Comparison of ENCODE assay signal across 22 cellular contexts in the genomic region with DNA sequence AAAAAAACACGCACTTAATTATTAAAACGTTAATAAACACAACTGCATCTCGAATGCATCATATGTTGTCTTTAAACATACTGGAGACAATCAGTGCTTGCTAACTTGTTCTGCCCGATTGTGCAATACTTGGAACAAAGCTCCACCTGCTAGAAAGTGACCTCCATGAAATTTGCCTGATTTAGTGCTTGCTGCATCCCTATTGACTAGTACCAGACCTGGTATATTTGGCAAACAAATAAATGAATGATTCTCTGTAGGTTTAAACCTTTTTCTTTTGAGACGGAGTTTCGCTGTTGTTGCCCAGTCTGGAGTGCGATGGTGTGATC. TPM values are rescaled to one million over a fixed set of nuclear protein-coding genes. Genes with fewer than 3 reads are reported as not detected.
A peak's percentile ranks its signal among the peaks of the same experiment; 100 is the strongest.
DNase-seq lines count a peak whose midpoint lies in the region; ATAC-seq, FAIRE-seq and TF ChIP-seq lines count a peak whose summit lies in the region.
"Had no signal": no experiment of that assay in that cellular context is flagged by ENCODE, and none has a peak within 500 bp of the region (broad histone marks: within the 10 kb centered on the region; RNA-seq: fewer than 3 reads in every experiment).

No MANE protein-coding gene starts in this region.

- no peaks in the 10 kb centered on the region for H3K27me3 Mint-ChIP-seq in naive thymus-derived CD8-positive, alpha-beta T cell
- H3K27me3 Mint-ChIP-seq: activated CD4-positive, alpha-beta T cell treated with anti-CD3 and anti-CD28 coated beads, Interleukin-2, amount 10 ng/mL, durations not matched to agents 24 days and 14 days; activated T-cell treated with anti-CD3 and anti-CD28 coated beads, Interleukin-2, amount 50 U/mL, for 24 hours; B cell; CD8-positive, alpha-beta memory T cell; natural killer cell treated with Interleukin-12 subunit alpha and Interleukin-12 subunit beta and Interleukin-15 and Interleukin-18, amount 100 ng/mL, for 72 hours had no signal

- H3K27ac Mint-ChIP-seq in naive thymus-derived CD8-positive, alpha-beta T cell = peak overlapping the region in 2 of 10 donors; percentile 19 to 27
- H3K27ac Mint-ChIP-seq: activated CD4-positive, alpha-beta T cell treated with anti-CD3 and anti-CD28 coated beads, Interleukin-2, amount 10 ng/mL, durations not matched to agents 24 days and 14 days; activated T-cell treated with anti-CD3 and anti-CD28 coated beads, Interleukin-2, amount 50 U/mL, for 24 hours; B cell; CD8-positive, alpha-beta memory T cell; natural killer cell treated with Interleukin-12 subunit alpha and Interleukin-12 subunit beta and Interleukin-15 and Interleukin-18, amount 100 ng/mL, for 72 hours had no signal

- TF ChIP-seq RAD21 in A549 (conservative IDR thresholded peaks at IDR 0.05 in 1 of 2, IDR thresholded peaks at IDR 0.05 in 1 of 2) = no peak

- no peak for TF ChIP-seq EP300 in A549 (IDR thresholded peaks at IDR 0.05)

- no peak for FAIRE-seq in A549 (lab: Jason Lieb, UNC)
- FAIRE-seq: G401.6 had no signal

- no peaks in the 10 kb centered on the region for H3K9me3 Mint-ChIP-seq in naive thymus-derived CD8-positive, alpha-beta T cell
- H3K9me3 Mint-ChIP-seq: activated T-cell treated with anti-CD3 and anti-CD28 coated beads, Interleukin-2, amount 50 U/mL, for 24 hours; CD8-positive, alpha-beta memory T cell; natural killer cell treated with Interleukin-12 subunit alpha and Interleukin-12 subunit beta and Interleukin-15 and Interleukin-18, amount 100 ng/mL, for 72 hours had no signal

- no peak for TF ChIP-seq CTCF in A549 (IDR thresholded peaks at IDR 0.05)
- TF ChIP-seq CTCF in RWPE1 (conservative IDR thresholded peaks at IDR 0.05; ENCODE audit: low read depth) = no peak
- TF ChIP-seq CTCF in fibroblast of pulmonary artery (IDR thresholded peaks at IDR 0.05; ENCODE audit: low read length, missing control alignments) = no peak

- peaks cover 33 to 78% (median 68%) of the 10 kb centered on the region in 4 donors for H3K4me1 Mint-ChIP-seq in naive thymus-derived CD8-positive, alpha-beta T cell

- H3K4me3 ChIP-seq in A549 (no peak overlapping the region), fibroblast of pulmonary artery (replicated peaks; ENCODE audit: low read depth, low read length) (no peak overlapping the region)
- H3K4me3 ChIP-seq: upper lobe of right lung had no signal

- H3K36me3 Mint-ChIP-seq in naive thymus-derived CD8-positive, alpha-beta T cell = peaks cover 0 to 17% (median 3%) of the 10 kb centered on the region in 3 donors
- H3K36me3 Mint-ChIP-seq: natural killer cell treated with Interleukin-12 subunit alpha and Interleukin-12 subunit beta and Interleukin-15 and Interleukin-18, amount 100 ng/mL, for 72 hours had no signal

- no peak for TF ChIP-seq POLR2A in A549 (IDR thresholded peaks at IDR 0.05; ENCODE audit: low read length)

- DNase-seq in A549 (ENCODE audit: low read depth in 1 of 2, low spot score in 1 of 2) = no peak
- no peak for DNase-seq in RWPE1 (ENCODE audit: low spot score)
- peak; percentile 25 for DNase-seq in fibroblast of pulmonary artery (ENCODE audit: low read depth)
- no peak for DNase-seq in left lobe of liver (ENCODE audit: low spot score)
- no peak for DNase-seq in activated CD8-positive, alpha-beta memory T cell treated with anti-CD3 and anti-CD28 coated beads, Interleukin-2, amount 50 U/mL, for 4 hours
- DNase-seq in naive thymus-derived CD8-positive, alpha-beta T cell = no peak
- DNase-seq in H4 (ENCODE audit: low spot score) = no peak
- DNase-seq: activated CD4-positive, alpha-beta T cell treated with anti-CD3 and anti-CD28 coated beads, Interleukin-2, amount 10 ng/mL, durations not matched to agents 24 days and 14 days; activated gamma-delta T cell; activated T-cell treated with anti-CD3 and anti-CD28 coated beads, Interleukin-2, amount 50 U/mL, for 24 hours; brain microvascular endothelial cell; CD8-positive, alpha-beta memory T cell; DMS 273 treated with DMSO at 0.1 percent for 48 hours; Karpas-422; MV-4-11; stimulated activated CD4-positive, alpha-beta T cell treated with anti-CD3 and anti-CD28 coated beads, Interleukin-2, amount 100 ng/mL, for 48 hours; upper lobe of right lung; WERI-Rb-1 had no signal

- CTCF ChIA-PET in A549 (lab: Yijun Ruan, JAX) = interaction anchor here (1.4 to 1.9 kb wide), 2 partner anchors 8 to 12 kb away, joined by 5 to 8 read pairs; no protein-coding TSS in a partner anchor
- CTCF ChIA-PET in RWPE1 (lab: Yijun Ruan, JAX) = interaction anchor here (0.7 kb wide), 1 partner anchor 51 kb away, joined by 3 read pairs; no protein-coding TSS in a partner anchor

- ATAC-seq in A549 (no peak), left lobe of liver (peak; percentile 76), GM18520 (IDR thresholded peaks at IDR 0.05; ENCODE audit: unreplicated experiment) (no peak)
- no peak for ATAC-seq in naive thymus-derived CD8-positive, alpha-beta T cell
- ATAC-seq: natural killer cell treated with Interleukin-12 subunit alpha and Interleukin-12 subunit beta and Interleukin-15 and Interleukin-18, amount 100 ng/mL, for 72 hours had no signal

- no peak overlapping the region for H3K27ac ChIP-seq in A549
- H3K27ac ChIP-seq in RWPE1 = peak overlapping the region; percentile 72
- H3K27ac ChIP-seq: brain microvascular endothelial cell, upper lobe of right lung, WERI-Rb-1 had no signal

- WGBS in A549 (ENCODE audit: missing lambda C conversion rate) = 81% methylated on average over 7 of the region's 7 CpGs

- H3K4me1 ChIP-seq in A549 = peaks cover 64% of the 10 kb centered on the region

- no peak overlapping the region for H3K4me2 ChIP-seq in A549

- no peaks in the 10 kb centered on the region for H3K9me3 ChIP-seq in A549
- H3K9me3 ChIP-seq: upper lobe of right lung had no signal

- POLR2A ChIA-PET in A549 (lab: Yijun Ruan, JAX) (no interaction called here), RWPE1 (lab: Yijun Ruan, JAX; ENCODE audit: low non-redundant PET) (no interaction called here)
- POLR2A ChIA-PET in naive thymus-derived CD8-positive, alpha-beta T cell (lab: Charles Lee) = no interaction called here

- peak overlapping the region in 3 of 10 donors; percentile 12 to 62 (median 29) for H3K4me3 Mint-ChIP-seq in naive thymus-derived CD8-positive, alpha-beta T cell
- H3K4me3 Mint-ChIP-seq: activated CD4-positive, alpha-beta T cell treated with anti-CD3 and anti-CD28 coated beads, Interleukin-2, amount 10 ng/mL, durations not matched to agents 24 days and 14 days; activated T-cell treated with anti-CD3 and anti-CD28 coated beads, Interleukin-2, amount 50 U/mL, for 24 hours; B cell; natural killer cell treated with Interleukin-12 subunit alpha and Interleukin-12 subunit beta and Interleukin-15 and Interleukin-18, amount 100 ng/mL, for 72 hours had no signal

TF ChIP-seq in A549, 52 proteins besides CTCF, POLR2A, EP300 and RAD21:
- TF ChIP-seq EHF (CRISPR knock-in tag; IDR thresholded peaks at IDR 0.05) (no peak), FOXS1 (CRISPR knock-in tag; IDR thresholded peaks at IDR 0.05) (no peak), CEBPB (IDR thresholded peaks at IDR 0.05) (peak; percentile 59 to 82; a peak in 3 of 4 replicates), JUNB (IDR thresholded peaks at IDR 0.05) (no peak)
- TF ChIP-seq, protein P1, sequence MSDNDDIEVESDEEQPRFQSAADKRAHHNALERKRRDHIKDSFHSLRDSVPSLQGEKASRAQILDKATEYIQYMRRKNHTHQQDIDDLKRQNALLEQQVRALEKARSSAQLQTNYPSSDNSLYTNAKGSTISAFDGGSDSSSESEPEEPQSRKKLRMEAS (IDR thresholded peaks at IDR 0.05) = no peak
- TF ChIP-seq, protein P2, sequence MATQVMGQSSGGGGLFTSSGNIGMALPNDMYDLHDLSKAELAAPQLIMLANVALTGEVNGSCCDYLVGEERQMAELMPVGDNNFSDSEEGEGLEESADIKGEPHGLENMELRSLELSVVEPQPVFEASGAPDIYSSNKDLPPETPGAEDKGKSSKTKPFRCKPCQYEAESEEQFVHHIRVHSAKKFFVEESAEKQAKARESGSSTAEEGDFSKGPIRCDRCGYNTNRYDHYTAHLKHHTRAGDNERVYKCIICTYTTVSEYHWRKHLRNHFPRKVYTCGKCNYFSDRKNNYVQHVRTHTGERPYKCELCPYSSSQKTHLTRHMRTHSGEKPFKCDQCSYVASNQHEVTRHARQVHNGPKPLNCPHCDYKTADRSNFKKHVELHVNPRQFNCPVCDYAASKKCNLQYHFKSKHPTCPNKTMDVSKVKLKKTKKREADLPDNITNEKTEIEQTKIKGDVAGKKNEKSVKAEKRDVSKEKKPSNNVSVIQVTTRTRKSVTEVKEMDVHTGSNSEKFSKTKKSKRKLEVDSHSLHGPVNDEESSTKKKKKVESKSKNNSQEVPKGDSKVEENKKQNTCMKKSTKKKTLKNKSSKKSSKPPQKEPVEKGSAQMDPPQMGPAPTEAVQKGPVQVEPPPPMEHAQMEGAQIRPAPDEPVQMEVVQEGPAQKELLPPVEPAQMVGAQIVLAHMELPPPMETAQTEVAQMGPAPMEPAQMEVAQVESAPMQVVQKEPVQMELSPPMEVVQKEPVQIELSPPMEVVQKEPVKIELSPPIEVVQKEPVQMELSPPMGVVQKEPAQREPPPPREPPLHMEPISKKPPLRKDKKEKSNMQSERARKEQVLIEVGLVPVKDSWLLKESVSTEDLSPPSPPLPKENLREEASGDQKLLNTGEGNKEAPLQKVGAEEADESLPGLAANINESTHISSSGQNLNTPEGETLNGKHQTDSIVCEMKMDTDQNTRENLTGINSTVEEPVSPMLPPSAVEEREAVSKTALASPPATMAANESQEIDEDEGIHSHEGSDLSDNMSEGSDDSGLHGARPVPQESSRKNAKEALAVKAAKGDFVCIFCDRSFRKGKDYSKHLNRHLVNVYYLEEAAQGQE (IDR thresholded peaks at IDR 0.05) = no peak

RNA-seq across cellular contexts. Expression of a gene that starts 6.2 kb away (rescaled TPM):
- polyA plus RNA-seq in A549 (2011; rRNA removed) (101 and 108 TPM in 2 replicates), A549 (2017; fragmentation: RNase III; extraction: RNeasy Plus Mini Kit Qiagen cat#74134 plus additional on column Dnase treatment) (72.4 to 83.4 TPM (median 76.5 TPM) in 3 replicates)
- 74.4 and 76.6 TPM in 2 replicates for polyA plus RNA-seq in A549 (2012; cell fraction: cytosol; rRNA removed)
- 33.3 and 37.6 TPM in 2 replicates for polyA plus RNA-seq in A549 (2012; cell fraction: nucleus; rRNA removed)
- polyA minus RNA-seq in A549 (2011; rRNA and poly(A)+ RNA removed) = 51.0 and 63.8 TPM in 2 replicates
- total RNA-seq in left lobe of liver = 8.4 TPM
- 10 to 100 TPM; 33.4 to 34.1 TPM for total RNA-seq in naive thymus-derived CD8-positive, alpha-beta T cell
- 10 to 100 TPM; 76.9 to 83.4 (median 81.6) TPM for polyA plus RNA-seq in naive thymus-derived CD8-positive, alpha-beta T cell
- 265 and 341 TPM in 2 replicates for total RNA-seq in H4 (2014; rRNA removed; shearing (Covaris generic))

RNA-seq across cellular contexts. Expression of a gene that starts 6.7 kb away (rescaled TPM):
- polyA plus RNA-seq in A549 (2011; rRNA removed) (24.2 and 26.1 TPM in 2 replicates), A549 (2017; fragmentation: RNase III; extraction: RNeasy Plus Mini Kit Qiagen cat#74134 plus additional on column Dnase treatment) (13.3 to 15.3 TPM (median 14.3 TPM) in 3 replicates)
- 7.3 and 7.4 TPM in 2 replicates for polyA plus RNA-seq in A549 (2012; cell fraction: cytosol; rRNA removed)
- polyA plus RNA-seq in A549 (2012; cell fraction: nucleus; rRNA removed) = 6.4 and 8.8 TPM in 2 replicates
- polyA minus RNA-seq in A549 (2011; rRNA and poly(A)+ RNA removed) = 12.3 and 14.6 TPM in 2 replicates
- 8.0 TPM for total RNA-seq in left lobe of liver
- total RNA-seq in naive thymus-derived CD8-positive, alpha-beta T cell = 10 to 100 TPM; 12.3 to 13.6 TPM
- polyA plus RNA-seq in naive thymus-derived CD8-positive, alpha-beta T cell = 10 to 100 TPM; 11.9 to 14.7 (median 13.6) TPM
- 46.8 and 56.6 TPM in 2 replicates for total RNA-seq in H4 (2014; rRNA removed; shearing (Covaris generic))
